ENCODE assay signal across 17 cellular contexts in the genomic region with DNA sequence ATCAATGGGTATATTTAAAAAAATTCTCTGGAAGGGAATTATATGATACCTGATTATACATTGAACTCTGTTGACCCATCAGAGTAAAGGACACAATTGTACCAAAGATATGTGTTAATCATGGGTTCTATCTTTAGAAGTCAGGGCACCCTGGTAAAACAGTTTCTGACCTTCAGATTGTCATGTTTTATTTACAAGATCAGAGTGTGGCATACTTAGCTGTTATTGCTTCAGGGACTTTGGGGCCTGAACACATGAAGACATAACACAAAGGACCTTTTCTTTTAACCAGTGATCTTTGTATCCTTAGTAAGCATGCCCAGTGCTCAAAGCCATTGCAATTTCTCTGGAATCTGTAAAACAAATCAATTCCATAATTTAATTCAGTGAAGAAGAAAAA.
"Had no signal": no experiment of that assay in that cellular context is flagged by ENCODE, and none has a peak within 500 bp of the region (broad histone marks: within the 10 kb centered on the region; RNA-seq: fewer than 3 reads in every experiment).

No MANE protein-coding gene starts in this region.

- H3K4me3 ChIP-seq: coronary artery, heart right ventricle, tibial artery, upper lobe of left lung, uterus had no signal

- ATAC-seq: heart right ventricle; left lobe of liver; naive thymus-derived CD8-positive, alpha-beta T cell; right cardiac atrium; stimulated activated memory B cell treated with anti-CD40 and anti-IgM and Interleukin-4, amounts not matched to agents 10 μg/mL and 1 μg/mL and 100 μg/mL, for 72 hours had no signal

- DNase-seq: effector CD4-positive, alpha-beta T cell; endodermal cell; heart right ventricle; hypothalamus; kidney glomerular epithelial cell; mammary epithelial cell; naive thymus-derived CD8-positive, alpha-beta T cell; right cardiac atrium; stimulated activated CD4-positive, alpha-beta T cell treated with anti-CD3 and anti-CD28 coated beads, Interleukin-1b, Interleukin-23, amount 100 ng/mL, for 48 hours; stimulated activated CD4-positive, alpha-beta T cell treated with anti-CD3 and anti-CD28 coated beads, Interleukin-4, amount 100 ng/mL, for 24 hours; tibial artery; upper lobe of left lung; uterus had no signal

- H3K4me3 Mint-ChIP-seq: endodermal cell; naive thymus-derived CD8-positive, alpha-beta T cell; stimulated activated memory B cell treated with anti-CD40 and anti-IgM and Interleukin-4, amounts not matched to agents 10 μg/mL and 1 μg/mL and 100 μg/mL, for 72 hours; stimulated activated naive CD8-positive, alpha-beta T cell treated with anti-CD3 and anti-CD28 coated beads, Interleukin-15, Interleukin-2, amounts not matched to agents 100 ng/mL and 50 ng/mL, for 24 hours had no signal

- H3K9me3 ChIP-seq: heart right ventricle, tibial artery, upper lobe of left lung, uterus had no signal

- H3K4me1 ChIP-seq: heart right ventricle, tibial artery, upper lobe of left lung, uterus had no signal

- H3K27ac Mint-ChIP-seq: endodermal cell; naive thymus-derived CD8-positive, alpha-beta T cell; stimulated activated memory B cell treated with anti-CD40 and anti-IgM and Interleukin-4, amounts not matched to agents 10 μg/mL and 1 μg/mL and 100 μg/mL, for 72 hours; stimulated activated naive CD8-positive, alpha-beta T cell treated with anti-CD3 and anti-CD28 coated beads, Interleukin-15, Interleukin-2, amounts not matched to agents 100 ng/mL and 50 ng/mL, for 24 hours had no signal

- H3K27ac ChIP-seq: coronary artery, heart right ventricle, tibial artery, upper lobe of left lung, uterus had no signal

- H3K36me3 ChIP-seq: heart right ventricle, tibial artery, upper lobe of left lung, uterus had no signal

- H3K4me1 Mint-ChIP-seq: endodermal cell; naive thymus-derived CD8-positive, alpha-beta T cell; stimulated activated memory B cell treated with anti-CD40 and anti-IgM and Interleukin-4, amounts not matched to agents 10 μg/mL and 1 μg/mL and 100 μg/mL, for 72 hours had no signal

- H3K9me3 Mint-ChIP-seq: naive thymus-derived CD8-positive, alpha-beta T cell; stimulated activated memory B cell treated with anti-CD40 and anti-IgM and Interleukin-4, amounts not matched to agents 10 μg/mL and 1 μg/mL and 100 μg/mL, for 72 hours; stimulated activated naive CD8-positive, alpha-beta T cell treated with anti-CD3 and anti-CD28 coated beads, Interleukin-15, Interleukin-2, amounts not matched to agents 100 ng/mL and 50 ng/mL, for 24 hours had no signal

- H3K27me3 Mint-ChIP-seq: naive thymus-derived CD8-positive, alpha-beta T cell; stimulated activated naive CD8-positive, alpha-beta T cell treated with anti-CD3 and anti-CD28 coated beads, Interleukin-15, Interleukin-2, amounts not matched to agents 100 ng/mL and 50 ng/mL, for 24 hours had no signal

- H3K36me3 Mint-ChIP-seq: naive thymus-derived CD8-positive, alpha-beta T cell; stimulated activated memory B cell treated with anti-CD40 and anti-IgM and Interleukin-4, amounts not matched to agents 10 μg/mL and 1 μg/mL and 100 μg/mL, for 72 hours had no signal

- H3K27me3 ChIP-seq: tibial artery, upper lobe of left lung, uterus had no signal
